In the genomic region with DNA sequence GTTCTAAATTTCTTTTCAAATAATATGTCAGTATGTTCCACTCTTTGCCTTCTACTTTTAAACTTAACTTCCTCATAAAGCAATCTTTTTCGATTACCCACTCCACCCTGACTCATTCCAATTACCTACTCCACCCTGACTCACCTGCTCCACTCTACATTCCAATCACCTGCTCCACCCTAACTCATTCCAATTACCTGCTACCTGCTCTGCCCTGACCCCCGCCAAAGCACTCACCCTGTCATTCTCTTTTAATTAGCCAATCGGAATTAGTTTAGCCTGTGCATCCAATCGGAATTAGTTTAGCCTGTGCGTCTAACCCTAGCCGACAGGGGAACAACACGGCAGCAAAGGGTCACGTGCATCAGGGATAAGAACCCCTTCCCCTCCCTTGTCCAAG, we compare ENCODE assay signal across 1 cellular context.
TF ChIP-seq lines count a peak whose summit lies in the region.

No MANE protein-coding gene starts in this region.

TF ChIP-seq in HCT116, 20 proteins besides CTCF, POLR2A, EP300 and RAD21 (continued from another document):
- TF ChIP-seq, protein P1, sequence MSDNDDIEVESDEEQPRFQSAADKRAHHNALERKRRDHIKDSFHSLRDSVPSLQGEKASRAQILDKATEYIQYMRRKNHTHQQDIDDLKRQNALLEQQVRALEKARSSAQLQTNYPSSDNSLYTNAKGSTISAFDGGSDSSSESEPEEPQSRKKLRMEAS (IDR thresholded peaks at IDR 0.05): peak; percentile 55; the same call in 1 of the 2 replicates
- TF ChIP-seq FOSL1 (IDR thresholded peaks at IDR 0.05; ENCODE audit: low read depth) (peak; percentile 85), SP1 (IDR thresholded peaks at IDR 0.05; ENCODE audit: low read depth) (peak; percentile 88), POLR2AphosphoS5 (IDR thresholded peaks at IDR 0.05; ENCODE audit: low read depth, low read length) (peak; percentile 40; the same call in 1 of the 2 replicates), CEBPB (IDR thresholded peaks at IDR 0.05; ENCODE audit: low read depth) (peak; percentile 33; the same call in 1 of the 2 replicates), JUND (IDR thresholded peaks at IDR 0.05) (peak; percentile 86)
